ENCODE assay signal across 8 cellular contexts in the genomic region with DNA sequence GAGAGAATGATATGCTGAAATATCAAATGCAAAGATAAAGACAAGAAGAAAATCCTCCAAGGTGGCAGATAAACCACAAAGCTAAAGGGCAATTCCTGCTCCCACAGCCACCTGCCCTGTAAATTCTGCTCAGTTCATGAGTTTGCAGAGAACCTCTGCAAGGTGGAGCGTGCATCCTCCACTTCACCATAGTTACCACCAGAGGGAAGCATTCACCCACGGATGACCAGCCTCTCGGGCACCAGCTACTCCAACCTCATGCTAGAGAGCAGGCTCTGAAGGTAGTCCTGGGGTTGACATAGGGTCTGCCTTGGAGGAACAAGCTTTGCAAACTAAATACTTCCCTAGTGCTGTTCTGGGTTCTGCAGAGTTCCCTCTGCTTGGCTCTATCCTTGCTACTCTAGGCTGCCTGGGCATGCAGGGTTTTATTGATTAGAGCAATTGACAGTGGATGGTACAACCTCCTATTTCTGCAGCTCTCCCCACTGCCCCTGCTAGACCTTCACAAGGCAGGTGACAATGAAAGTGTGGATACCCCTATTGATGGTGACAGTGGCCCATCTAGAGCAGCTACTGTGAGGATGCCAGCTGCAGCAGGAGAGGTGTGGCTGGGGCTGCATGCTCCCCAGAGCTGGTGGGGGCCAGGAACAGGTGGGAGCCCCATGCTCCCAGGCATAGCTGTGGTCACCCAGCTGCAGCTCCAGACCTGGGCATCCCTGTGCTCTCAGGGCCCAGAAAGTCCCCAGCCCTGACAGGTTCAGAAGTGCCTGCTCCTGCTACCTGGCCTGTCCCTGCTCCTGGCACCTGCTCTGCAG. TPM values are rescaled to one million over a fixed set of nuclear protein-coding genes. Genes with fewer than 3 reads are reported as not detected.
DNase-seq lines count a peak whose midpoint lies in the region; ATAC-seq and TF ChIP-seq lines count a peak whose summit lies in the region.

No MANE protein-coding gene starts in this region.

- no peaks in the 10 kb centered on the region for H3K4me1 Mint-ChIP-seq in chondrocyte (ENCODE audit: low read depth)

- no peak overlapping the region for H3K4me3 ChIP-seq in GM23248

- H3K27ac Mint-ChIP-seq in chondrocyte (ENCODE audit: unreplicated experiment) = no peak overlapping the region

- H3K4me2 ChIP-seq in GM23248 (ENCODE audit: unreplicated experiment) = no peak overlapping the region

- no peak overlapping the region for H3K4me3 Mint-ChIP-seq in chondrocyte (ENCODE audit: unreplicated experiment)

- H3K27me3 Mint-ChIP-seq in chondrocyte (ENCODE audit: low read depth) = peaks cover 18% of the 10 kb centered on the region

- WGBS in GM23248 (ENCODE audit: low coverage in 1 of 2, low lambda C conversion rate in 2 of 2, missing lambda C conversion rate in 2 of 2), 2 experiments = 0% methylated on average over 3 of the region's 3 CpGs

- no peaks in the 10 kb centered on the region for H3K4me1 ChIP-seq in GM23248 (ENCODE audit: insufficient read depth)

- H3K9me3 Mint-ChIP-seq in chondrocyte (ENCODE audit: low read depth) = peaks cover 5% of the 10 kb centered on the region

- H3K36me3 Mint-ChIP-seq in chondrocyte (ENCODE audit: low read depth) = no peaks in the 10 kb centered on the region

- no peak overlapping the region for H3K9ac ChIP-seq in GM23248

- H2AFZ ChIP-seq in GM23248 = no peak overlapping the region

- no peak overlapping the region for H3K27ac ChIP-seq in GM23248

- peak; percentile 87 for TF ChIP-seq CTCF in chondrocyte (IDR thresholded peaks at IDR 0.05)

- peaks cover 16% of the 10 kb centered on the region for H3K27me3 ChIP-seq in GM23248 (replicated peaks; ENCODE audit: insufficient read depth)

- H3K9me2 ChIP-seq in GM23248 (ENCODE audit: insufficient read depth) = no peaks in the 10 kb centered on the region

- in situ Hi-C loops in GM23248 (cut with MboI) = no loop called here

- peak; percentile 99 for ATAC-seq in left lobe of liver

- peak; percentile 84 for DNase-seq in ELF-1 (ENCODE audit: low read depth, low spot score)
- DNase-seq in GM23248 = peak; percentile 73
- DNase-seq in NCI-H1092 treated with DMSO at 0.1 percent for 48 hours (lab: John Stamatoyannopoulos, UW) = peak; percentile 35
- peak; percentile 41 for DNase-seq in activated CD4-positive, CD25-positive, alpha-beta regulatory T cell treated with anti-CD3 and anti-CD28 coated beads, Interleukin-2, amount 50 U/mL, for 72 hours
- DNase-seq in chondrocyte (ENCODE audit: low spot score) = no peak
- DNase-seq in left lobe of liver (ENCODE audit: low spot score) = peak; percentile 71
- DNase-seq in stimulated activated CD4-positive, alpha-beta T cell treated with anti-CD3 and anti-CD28 coated beads, Interleukin-4, amount 100 ng/mL, for 4 hours = peak; percentile 40 to 52
- no peak for DNase-seq in GM19240 (ENCODE audit: insufficient read length, low spot score)

- H3F3A ChIP-seq in GM23248 (ENCODE audit: insufficient read depth) = no peaks in the 10 kb centered on the region

- no peaks in the 10 kb centered on the region for H4K20me1 ChIP-seq in GM23248 (ENCODE audit: insufficient read depth)

- H3K79me2 ChIP-seq in GM23248 (ENCODE audit: insufficient read depth) = no peaks in the 10 kb centered on the region

- no peaks in the 10 kb centered on the region for H3K9me3 ChIP-seq in GM23248 (ENCODE audit: low read depth)

- H3K36me3 ChIP-seq in GM23248 (ENCODE audit: low read depth) = no peaks in the 10 kb centered on the region

RNA-seq across cellular contexts. Expression of a gene that starts 51.1 kb away (rescaled TPM):
- total RNA-seq in GM23248 (2014; rRNA removed; shearing (Covaris generic)) = not detected in 2 replicates
- not detected in 2 replicates for polyA plus RNA-seq in GM23248 (2016; fragmentation: Nextera tagmentation; extraction: Ambion mirVana)
- not detected in 3 replicates for total RNA-seq in chondrocyte
- total RNA-seq in left lobe of liver = not detected

RNA-seq across cellular contexts. Expression of a gene that starts 58.0 kb away (rescaled TPM):
- total RNA-seq in GM23248 (2014; rRNA removed; shearing (Covaris generic)) = not detected in 2 replicates
- polyA plus RNA-seq in GM23248 (2016; fragmentation: Nextera tagmentation; extraction: Ambion mirVana) = not detected in 2 replicates
- total RNA-seq in chondrocyte (not detected in 3 replicates), left lobe of liver (not detected)

Comparison
In these comparisons a context has a peak if more than half of its experiments do, and no peak if none do; other contexts are left out.
1. DNase-seq: peak in ELF-1 (single experiment), GM23248 (single experiment), NCI-H1092 treated with DMSO at 0.1 percent for 48 hours (single experiment), activated CD4-positive, CD25-positive, alpha-beta regulatory T cell treated with anti-CD3 and anti-CD28 coated beads, Interleukin-2, amount 50 U/mL, for 72 hours (single experiment), left lobe of liver (single experiment) and stimulated activated CD4-positive, alpha-beta T cell treated with anti-CD3 and anti-CD28 coated beads, Interleukin-4, amount 100 ng/mL, for 4 hours (2 of 2); none in chondrocyte (single experiment) and GM19240 (single experiment).